14 cellular contexts compared by ENCODE assay signal in the genomic region with DNA sequence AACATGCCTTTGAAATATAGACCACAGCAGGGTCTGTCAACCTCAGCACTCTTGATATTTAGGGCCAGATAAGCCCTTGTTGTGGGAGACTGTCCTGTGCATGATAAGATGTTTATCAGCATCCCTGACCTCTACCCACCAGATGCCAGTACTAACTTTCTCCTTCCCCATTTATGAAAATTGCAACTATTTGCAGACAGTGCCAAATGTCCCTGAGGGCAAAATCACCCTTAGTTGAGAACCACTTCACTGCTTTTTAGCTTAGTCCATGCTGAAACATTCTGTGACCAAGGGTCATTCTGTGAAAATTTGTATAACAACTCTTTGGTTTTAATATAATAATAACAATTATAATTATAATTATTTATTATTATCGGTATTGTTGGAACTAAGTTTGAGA.
"Had no signal": no experiment of that assay in that cellular context is flagged by ENCODE, and none has a peak within 500 bp of the region (broad histone marks: within the 10 kb centered on the region; RNA-seq: fewer than 3 reads in every experiment).

No MANE protein-coding gene starts in this region.

- H3K4me1 ChIP-seq: prostate gland had no signal

- H3K36me3 ChIP-seq: neutrophil, prostate gland had no signal

- H3K27ac ChIP-seq: neutrophil, prostate gland had no signal

- H3K9me3 ChIP-seq: neutrophil, prostate gland had no signal

- ATAC-seq: activated T-helper 17 cell treated with anti-CD3 and anti-CD28 coated beads, Interleukin-2, amount 50 U/mL, for 72 hours; naive thymus-derived CD4-positive, alpha-beta T cell; WTC11 had no signal

- H3K4me3 ChIP-seq: prostate gland had no signal

- DNase-seq: activated CD4-positive, alpha-beta T cell treated with anti-CD3 and anti-CD28 coated beads, Interleukin-2, amount 10 ng/mL, durations not matched to agents 24 days and 14 days; activated CD8-positive, alpha-beta memory T cell treated with anti-CD3 and anti-CD28 coated beads for 24 hours; activated naive CD4-positive, alpha-beta T cell treated with anti-CD3 and anti-CD28 coated beads for 36 hours; cerebellar nuclear complex; endodermal cell; hypothalamus; naive thymus-derived CD4-positive, alpha-beta T cell; stimulated activated CD4-positive, alpha-beta T cell treated with anti-CD3 and anti-CD28 coated beads, Interleukin-2, amount 100 ng/mL, for 48 hours; stimulated activated naive CD4-positive, alpha-beta T cell treated with Interleukin-2 at 50 U/mL for 16 hours; T-helper 9 cell had no signal
